Comparison of ENCODE assay signal across 1 cellular context in the genomic region with DNA sequence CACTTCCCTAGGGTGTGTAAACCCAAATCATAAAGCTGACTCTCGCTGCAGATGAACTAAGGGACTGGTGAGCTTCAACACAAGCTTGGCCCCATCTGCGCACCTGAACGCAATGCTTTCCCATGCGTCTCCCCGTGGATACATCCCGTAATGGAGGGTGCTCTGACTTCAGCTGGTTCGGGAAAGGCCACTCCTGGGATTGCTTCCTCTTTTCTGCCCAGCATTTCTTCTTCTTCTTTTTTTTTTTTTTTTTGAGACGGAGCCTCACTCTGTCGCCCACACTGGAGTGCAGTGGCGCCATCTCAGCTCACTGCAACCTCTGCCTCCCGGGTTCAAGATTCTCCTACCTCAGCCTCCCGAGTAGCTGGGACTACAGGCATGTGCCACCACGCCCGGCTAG. TPM values are rescaled to one million over a fixed set of nuclear protein-coding genes. Genes with fewer than 3 reads are reported as not detected.
"Had no signal": no experiment of that assay in that cellular context is flagged by ENCODE, and none has a peak within 500 bp of the region (broad histone marks: within the 10 kb centered on the region; RNA-seq: fewer than 3 reads in every experiment).

No MANE protein-coding gene starts in this region.

RNA-seq across cellular contexts. Expression of a gene that starts 40.9 kb away (rescaled TPM):
- polyA plus RNA-seq: naive thymus-derived CD4-positive, alpha-beta T cell had no signal
